Comparison of ENCODE assay signal across 1 cellular context in genomic region chr6:166627039-166627874, GRCh38.
TF ChIP-seq lines count a peak whose summit lies in the region.

Gene RPS6KA2, minus strand, starts transcription at chr6:166627251. Its CDS starts 232 bp downstream, at chr6:166627019.

TF ChIP-seq in HepG2, 621 proteins besides CTCF, POLR2A, EP300 and RAD21 (continued from another document):
- TF ChIP-seq, protein P1, sequence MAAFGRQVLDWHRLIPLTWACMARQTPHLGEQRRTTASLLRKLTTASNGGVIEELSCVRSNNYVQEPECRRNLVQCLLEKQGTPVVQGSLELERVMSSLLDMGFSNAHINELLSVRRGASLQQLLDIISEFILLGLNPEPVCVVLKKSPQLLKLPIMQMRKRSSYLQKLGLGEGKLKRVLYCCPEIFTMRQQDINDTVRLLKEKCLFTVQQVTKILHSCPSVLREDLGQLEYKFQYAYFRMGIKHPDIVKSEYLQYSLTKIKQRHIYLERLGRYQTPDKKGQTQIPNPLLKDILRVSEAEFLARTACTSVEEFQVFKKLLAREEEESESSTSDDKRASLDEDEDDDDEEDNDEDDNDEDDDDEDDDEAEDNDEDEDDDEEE (CRISPR knock-in tag; IDR thresholded peaks at IDR 0.05) = peak; percentile 78; the same call in 1 of the 2 replicates
- 0 out of 2 replicates have a peak, but pooled peaks have one; percentile 17 for TF ChIP-seq ELF1 (CRISPR knock-in tag; IDR thresholded peaks at IDR 0.05)
- TF ChIP-seq, protein P2, sequence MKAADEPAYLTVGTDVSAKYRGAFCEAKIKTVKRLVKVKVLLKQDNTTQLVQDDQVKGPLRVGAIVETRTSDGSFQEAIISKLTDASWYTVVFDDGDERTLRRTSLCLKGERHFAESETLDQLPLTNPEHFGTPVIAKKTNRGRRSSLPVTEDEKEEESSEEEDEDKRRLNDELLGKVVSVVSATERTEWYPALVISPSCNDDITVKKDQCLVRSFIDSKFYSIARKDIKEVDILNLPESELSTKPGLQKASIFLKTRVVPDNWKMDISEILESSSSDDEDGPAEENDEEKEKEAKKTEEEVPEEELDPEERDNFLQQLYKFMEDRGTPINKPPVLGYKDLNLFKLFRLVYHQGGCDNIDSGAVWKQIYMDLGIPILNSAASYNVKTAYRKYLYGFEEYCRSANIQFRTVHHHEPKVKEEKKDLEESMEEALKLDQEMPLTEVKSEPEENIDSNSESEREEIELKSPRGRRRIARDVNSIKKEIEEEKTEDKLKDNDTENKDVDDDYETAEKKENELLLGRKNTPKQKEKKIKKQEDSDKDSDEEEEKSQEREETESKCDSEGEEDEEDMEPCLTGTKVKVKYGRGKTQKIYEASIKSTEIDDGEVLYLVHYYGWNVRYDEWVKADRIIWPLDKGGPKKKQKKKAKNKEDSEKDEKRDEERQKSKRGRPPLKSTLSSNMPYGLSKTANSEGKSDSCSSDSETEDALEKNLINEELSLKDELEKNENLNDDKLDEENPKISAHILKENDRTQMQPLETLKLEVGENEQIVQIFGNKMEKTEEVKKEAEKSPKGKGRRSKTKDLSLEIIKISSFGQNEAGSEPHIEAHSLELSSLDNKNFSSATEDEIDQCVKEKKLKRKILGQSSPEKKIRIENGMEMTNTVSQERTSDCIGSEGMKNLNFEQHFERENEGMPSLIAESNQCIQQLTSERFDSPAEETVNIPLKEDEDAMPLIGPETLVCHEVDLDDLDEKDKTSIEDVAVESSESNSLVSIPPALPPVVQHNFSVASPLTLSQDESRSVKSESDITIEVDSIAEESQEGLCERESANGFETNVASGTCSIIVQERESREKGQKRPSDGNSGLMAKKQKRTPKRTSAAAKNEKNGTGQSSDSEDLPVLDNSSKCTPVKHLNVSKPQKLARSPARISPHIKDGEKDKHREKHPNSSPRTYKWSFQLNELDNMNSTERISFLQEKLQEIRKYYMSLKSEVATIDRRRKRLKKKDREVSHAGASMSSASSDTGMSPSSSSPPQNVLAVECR (CRISPR knock-in tag; IDR thresholded peaks at IDR 0.05; ENCODE audit: borderline replicate concordance) = peak; percentile 36; the same call in 1 of the 2 replicates
- TF ChIP-seq ZNF501 (CRISPR knock-in tag; IDR thresholded peaks at IDR 0.05) = peak; percentile 52
- TF ChIP-seq ZSCAN12 (CRISPR knock-in tag; IDR thresholded peaks at IDR 0.05) = peak; percentile 37; the same call in 1 of the 2 replicates
- TF ChIP-seq ZNF709 (CRISPR knock-in tag; IDR thresholded peaks at IDR 0.05) = 0 out of 2 replicates have a peak, but pooled peaks have one; percentile 35
- TF ChIP-seq, protein P3, sequence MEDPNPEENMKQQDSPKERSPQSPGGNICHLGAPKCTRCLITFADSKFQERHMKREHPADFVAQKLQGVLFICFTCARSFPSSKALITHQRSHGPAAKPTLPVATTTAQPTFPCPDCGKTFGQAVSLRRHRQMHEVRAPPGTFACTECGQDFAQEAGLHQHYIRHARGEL (CRISPR knock-in tag; IDR thresholded peaks at IDR 0.05) = no peak
- no peak for TF ChIP-seq NR2F6 (IDR thresholded peaks at IDR 0.05)
- TF ChIP-seq NR2F6 (CRISPR knock-in tag; IDR thresholded peaks at IDR 0.05) = no peak
- peak; percentile 76; the same call in 1 of the 2 replicates for TF ChIP-seq UBTF (CRISPR knock-in tag; IDR thresholded peaks at IDR 0.05)
- 0 out of 2 replicates have a peak, but pooled peaks have one; percentile 27 for TF ChIP-seq YEATS4 (CRISPR knock-in tag; IDR thresholded peaks at IDR 0.05; ENCODE audit: borderline replicate concordance)
- peak; percentile 35 for TF ChIP-seq CBX1 (IDR thresholded peaks at IDR 0.05; ENCODE audit: low read depth)
- 0 out of 4 replicates have a peak, but pooled peaks of 1 of the 2 experiments have one; percentile 11 for TF ChIP-seq KLF16 (CRISPR knock-in tag; IDR thresholded peaks at IDR 0.05)
- TF ChIP-seq SPEN (CRISPR knock-in tag; IDR thresholded peaks at IDR 0.05; ENCODE audit: low read depth) = peak; percentile 13; the same call in 1 of the 2 replicates
